ENCODE assay signal across 8 cellular contexts in the genomic region with DNA sequence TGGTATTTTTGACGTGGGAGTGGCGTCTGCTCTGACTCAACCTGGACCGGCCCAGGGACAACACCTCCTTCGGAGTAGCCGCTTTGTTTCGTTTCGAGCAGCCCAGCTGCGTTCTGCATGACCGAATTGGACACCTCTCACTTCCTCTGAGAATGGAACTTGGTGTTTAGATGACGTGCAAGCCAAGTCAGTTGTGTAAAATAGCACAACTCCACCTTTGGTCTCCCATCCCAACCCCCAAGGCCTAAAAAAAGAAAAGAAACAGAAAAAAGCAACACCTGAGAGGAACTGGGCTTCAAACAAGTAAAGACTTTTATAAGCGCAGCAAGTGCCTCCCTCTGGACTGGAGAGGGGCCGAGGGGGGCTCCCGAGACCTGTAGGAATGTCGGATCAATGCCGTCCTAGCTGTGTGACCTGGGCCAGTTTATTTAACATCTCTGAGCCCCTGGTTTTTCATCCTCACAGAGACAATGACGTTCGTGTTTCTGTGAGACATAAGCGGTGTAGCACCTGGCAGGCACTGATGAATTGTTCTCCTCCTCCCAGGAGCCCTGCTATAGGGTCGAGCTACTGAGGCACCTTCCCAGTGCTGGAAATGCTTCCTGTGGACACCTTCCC. TPM values are rescaled to one million over a fixed set of nuclear protein-coding genes. Genes with fewer than 3 reads are reported as not detected.
A peak's percentile ranks its signal among the peaks of the same experiment; 100 is the strongest.
DNase-seq lines count a peak whose midpoint lies in the region; ATAC-seq and TF ChIP-seq lines count a peak whose summit lies in the region.

No MANE protein-coding gene starts in this region.

- H3K36me3 ChIP-seq in RWPE2 (ENCODE audit: low read depth): no peaks in the 10 kb centered on the region

- peak; percentile 73 for ATAC-seq in GM18520 (IDR thresholded peaks at IDR 0.05; ENCODE audit: unreplicated experiment)
- ATAC-seq in HG02840 (IDR thresholded peaks at IDR 0.05; ENCODE audit: low FRiP score, unreplicated experiment): peak; percentile 74
- peak; percentile 45 for ATAC-seq in RWPE2 (ENCODE audit: low read depth)
- peak; percentile 59 to 81 for ATAC-seq in natural killer cell treated with Interleukin-12 subunit alpha and Interleukin-12 subunit beta and Interleukin-15 and Interleukin-18, amount 100 ng/mL, for 72 hours

- H3K27ac Mint-ChIP-seq in natural killer cell treated with Interleukin-12 subunit alpha and Interleukin-12 subunit beta and Interleukin-15 and Interleukin-18, amount 100 ng/mL, for 72 hours: peak overlapping the region; percentile 91 to 93

- peak; percentile 86 for DNase-seq in RWPE2 (ENCODE audit: low spot score)
- peak; percentile 84 for DNase-seq in astrocyte of the hippocampus (ENCODE audit: low read depth, low spot score)
- DNase-seq in natural killer cell treated with Interleukin-12 subunit alpha and Interleukin-12 subunit beta and Interleukin-15 and Interleukin-18, amount 100 ng/mL, for 72 hours (ENCODE audit: low spot score): no peak
- no peak for DNase-seq in SKM-1 treated with dmso at 0.1 percent for 144 hours (lab: John Stamatoyannopoulos, UW; ENCODE audit: unreplicated experiment)
- DNase-seq in ecto neural progenitor cell (ENCODE audit: low spot score): no peak
- no peak for DNase-seq in AML-193 (lab: John Stamatoyannopoulos, UW)

- peaks cover 59% of the 10 kb centered on the region for H3K4me1 ChIP-seq in RWPE2 (ENCODE audit: insufficient read depth, poor library complexity, severe bottlenecking)

- no peaks in the 10 kb centered on the region for H3K36me3 Mint-ChIP-seq in natural killer cell treated with Interleukin-12 subunit alpha and Interleukin-12 subunit beta and Interleukin-15 and Interleukin-18, amount 100 ng/mL, for 72 hours

- no peaks in the 10 kb centered on the region for H3K9me3 Mint-ChIP-seq in natural killer cell treated with Interleukin-12 subunit alpha and Interleukin-12 subunit beta and Interleukin-15 and Interleukin-18, amount 100 ng/mL, for 72 hours

- no peak for TF ChIP-seq CTCF in RWPE2 (IDR thresholded peaks at IDR 0.05; ENCODE audit: poor library complexity, severe bottlenecking)

- peaks cover 58 to 62% of the 10 kb centered on the region in 2 donors for H3K4me1 Mint-ChIP-seq in natural killer cell treated with Interleukin-12 subunit alpha and Interleukin-12 subunit beta and Interleukin-15 and Interleukin-18, amount 100 ng/mL, for 72 hours (ENCODE audit: low read depth in 2 of 2)

- H3K27ac ChIP-seq in RWPE2 (ENCODE audit: poor library complexity, severe bottlenecking): peak overlapping the region; percentile 92

- H3K9me3 ChIP-seq in RWPE2 (ENCODE audit: severe bottlenecking): no peaks in the 10 kb centered on the region

- no peaks in the 10 kb centered on the region for H3K27me3 ChIP-seq in RWPE2 (ENCODE audit: insufficient read depth, poor library complexity, severe bottlenecking)

- peaks cover 0 to 5% of the 10 kb centered on the region in 2 donors for H3K27me3 Mint-ChIP-seq in natural killer cell treated with Interleukin-12 subunit alpha and Interleukin-12 subunit beta and Interleukin-15 and Interleukin-18, amount 100 ng/mL, for 72 hours

- H3K4me3 ChIP-seq in RWPE2 (ENCODE audit: severe bottlenecking): no peak overlapping the region

- peak overlapping the region; percentile 85 for H3K4me3 Mint-ChIP-seq in natural killer cell treated with Interleukin-12 subunit alpha and Interleukin-12 subunit beta and Interleukin-15 and Interleukin-18, amount 100 ng/mL, for 72 hours

RNA-seq across cellular contexts. Expression of gene SMNDC1, which starts 52.0 kb away (rescaled TPM):
- 10 to 100 TPM; 39.7 to 41.8 TPM for total RNA-seq in natural killer cell treated with Interleukin-12 subunit alpha and Interleukin-12 subunit beta and Interleukin-15 and Interleukin-18, amount 100 ng/mL, for 72 hours

Comparison
In these comparisons a context has a peak if more than half of its experiments do, and no peak if none do; other contexts are left out.
1. DNase-seq: peak in RWPE2 (single experiment) and astrocyte of the hippocampus (single experiment); none in natural killer cell treated with Interleukin-12 subunit alpha and Interleukin-12 subunit beta and Interleukin-15 and Interleukin-18, amount 100 ng/mL, for 72 hours (single experiment), SKM-1 treated with dmso at 0.1 percent for 144 hours (single experiment), ecto neural progenitor cell (single experiment) and AML-193 (0 of 2).
2. Peak in every context shown above with its lines, with median percentiles within 50 percentile points of each other: ATAC-seq.